In genomic region chr15:80982839-80983238, GRCh38 we compare ENCODE assay signal across 17 cellular contexts.
"Had no signal": no experiment of that assay in that cellular context is flagged by ENCODE, and none has a peak within 500 bp of the region (broad histone marks: within the 10 kb centered on the region; RNA-seq: fewer than 3 reads in every experiment).

No MANE protein-coding gene starts in this region.

- H2AFZ ChIP-seq: hepatocyte had no signal

- H3K4me3 ChIP-seq: colonic mucosa, hepatocyte, lung, psoas muscle, spleen had no signal

- H3K27me3 Mint-ChIP-seq: naive thymus-derived CD8-positive, alpha-beta T cell; type B pancreatic cell had no signal

- DNase-seq: colonic mucosa; dermis blood vessel endothelial cell; foreskin melanocyte; left colon; left ventricle myocardium superior; mesendoderm; naive thymus-derived CD8-positive, alpha-beta T cell; psoas muscle; retina; spleen; stimulated activated CD4-positive, alpha-beta T cell treated with anti-CD3 and anti-CD28 coated beads, Interleukin-1b, Interleukin-23, amount 100 ng/mL, for 48 hours; stimulated activated CD4-positive, alpha-beta T cell treated with anti-CD3 and anti-CD28 coated beads, Interleukin-4, amount 100 ng/mL, for 4 hours; stimulated activated naive CD4-positive, alpha-beta T cell treated with Interleukin-2 at 50 U/mL for 16 hours had no signal

- ATAC-seq: left colon; left ventricle myocardium superior; naive thymus-derived CD8-positive, alpha-beta T cell; psoas muscle; sciatic nerve had no signal

- H3K9me3 Mint-ChIP-seq: naive thymus-derived CD8-positive, alpha-beta T cell; type B pancreatic cell had no signal

- H3K4me3 Mint-ChIP-seq: naive thymus-derived CD8-positive, alpha-beta T cell; type B pancreatic cell had no signal

- H3K4me2 ChIP-seq: hepatocyte had no signal

- H3K9me3 ChIP-seq: colonic mucosa, psoas muscle, spleen had no signal

- H3K27me3 ChIP-seq: colonic mucosa, hepatocyte, spleen had no signal

- H3K27ac ChIP-seq: colonic mucosa, hepatocyte, psoas muscle, spleen had no signal
